Comparison of ENCODE assay signal across 20 cellular contexts in genomic region chr4:159012381-159012780, GRCh38.
DNase-seq lines count a peak whose midpoint lies in the region; ATAC-seq, FAIRE-seq and TF ChIP-seq lines count a peak whose summit lies in the region.
"Had no signal": no experiment of that assay in that cellular context is flagged by ENCODE, and none has a peak within 500 bp of the region (broad histone marks: within the 10 kb centered on the region; RNA-seq: fewer than 3 reads in every experiment).

No MANE protein-coding gene starts in this region.

- H3K4me1 ChIP-seq in astrocyte (ENCODE audit: insufficient read depth, low read length) (no peaks in the 10 kb centered on the region), keratinocyte (ENCODE audit: control insufficient read depth, extremely low read depth, insufficient read depth, low read length) (peaks cover 13% of the 10 kb centered on the region)

- H2AFZ ChIP-seq in astrocyte (ENCODE audit: low read depth, low read length) (no peak overlapping the region), keratinocyte (ENCODE audit: control insufficient read depth, low read length) (no peak overlapping the region)

- H3K9ac ChIP-seq in astrocyte (ENCODE audit: low read length) (no peak overlapping the region), keratinocyte (ENCODE audit: control insufficient read depth, extremely low read depth, insufficient read depth, low read length) (no peak overlapping the region)

- H3K27ac Mint-ChIP-seq in HFFc6 = 0 out of 2 replicates have a peak overlapping the region, but pooled peaks have one; percentile 26
- peak overlapping the region; percentile 30 for H3K27ac Mint-ChIP-seq in astrocyte (ENCODE audit: unreplicated experiment)
- H3K27ac Mint-ChIP-seq: activated CD4-positive, alpha-beta memory T cell treated with anti-CD3 and anti-CD28 coated beads for 36 hours; activated naive CD8-positive, alpha-beta T cell treated with anti-CD3 and anti-CD28 coated beads, Interleukin-2, amount 50 U/mL, for 24 hours; endodermal cell had no signal

- H3K27me3 ChIP-seq in astrocyte (ENCODE audit: insufficient read depth, low read length) (no peaks in the 10 kb centered on the region), keratinocyte (ENCODE audit: control insufficient read depth, extremely low read depth, insufficient read depth, low read length) (no peaks in the 10 kb centered on the region)
- H3K27me3 ChIP-seq: right atrium auricular region, transverse colon had no signal

- H3K27me3 Mint-ChIP-seq in HFFc6 (ENCODE audit: insufficient read depth) (no peaks in the 10 kb centered on the region; the same call in 1 of the 2 replicates), astrocyte (ENCODE audit: low read depth, unreplicated experiment) (no peaks in the 10 kb centered on the region)

- in situ Hi-C loops in ACHN (cut with HindIII; ENCODE audit: low pct_ligation_motif_present, low pct_unique_long_range_greater_than_20kb, low sequenced_read_pairs) = no loop called here

- no peak for ATAC-seq in HG02870 (IDR thresholded peaks at IDR 0.05; ENCODE audit: unreplicated experiment)
- ATAC-seq: activated naive CD8-positive, alpha-beta T cell treated with anti-CD3 and anti-CD28 coated beads, Interleukin-2, amount 50 U/mL, for 24 hours had no signal

- H3K36me3 Mint-ChIP-seq in HFFc6 (ENCODE audit: low read depth) (no peaks in the 10 kb centered on the region), astrocyte (ENCODE audit: low read depth, unreplicated experiment) (no peaks in the 10 kb centered on the region)
- H3K36me3 Mint-ChIP-seq: activated CD4-positive, alpha-beta memory T cell treated with anti-CD3 and anti-CD28 coated beads for 36 hours had no signal

- TF ChIP-seq CTCF in HFFc6 (IDR thresholded peaks at IDR 0.05) = no peak
- no peak for TF ChIP-seq CTCF in astrocyte (IDR thresholded peaks at IDR 0.05; ENCODE audit: insufficient read depth, low read depth, low read length)
- TF ChIP-seq CTCF in keratinocyte (optimal IDR thresholded peaks at IDR 0.05 in 1 of 3, IDR thresholded peaks at IDR 0.05 in 1 of 3, conservative IDR thresholded peaks at IDR 0.05 in 1 of 3; ENCODE audit: extremely low read depth in 1 of 3, insufficient read depth in 2 of 3, low read length in 3 of 3) = no peak
- no peak for TF ChIP-seq CTCF in GM10266 (IDR thresholded peaks at IDR 0.05; ENCODE audit: control insufficient read depth, insufficient read depth, low read depth, missing control alignments)

- DNase-seq in ACHN (peak; percentile 61), HFFc6 (peak; percentile 32), astrocyte (ENCODE audit: low read depth) (peak; percentile 46), keratinocyte (ENCODE audit: low read depth, low spot score) (no peak), CD1c-positive myeloid dendritic cell (ENCODE audit: extremely low spot score) (no peak), GM10266 (ENCODE audit: extremely low spot score) (no peak), NCI-H526 (lab: John Stamatoyannopoulos, UW) (no peak)
- DNase-seq: activated CD4-positive, alpha-beta memory T cell treated with anti-CD3 and anti-CD28 coated beads for 36 hours; activated naive CD8-positive, alpha-beta T cell treated with anti-CD3 and anti-CD28 coated beads, Interleukin-2, amount 50 U/mL, for 24 hours; cerebellar nuclear complex; endodermal cell; islet precursor cell; midbrain; MM.1S; NCI-H2029 treated with DMSO at 0.1 percent for 48 hours; NCI-H69; stimulated activated CD4-positive, alpha-beta T cell treated with anti-CD3 and anti-CD28 coated beads, Interleukin-4, amount 100 ng/mL, for 4 hours; transverse colon had no signal

- no peak overlapping the region for H3K4me3 ChIP-seq in astrocyte (ENCODE audit: insufficient read depth, low read depth, low read length)
- no peak overlapping the region for H3K4me3 ChIP-seq in keratinocyte (ENCODE audit: control insufficient read depth in 2 of 3, extremely low read depth in 1 of 3, insufficient read depth in 2 of 3, low read depth in 1 of 3, low read length in 3 of 3)
- H3K4me3 ChIP-seq: right atrium auricular region, transverse colon had no signal

- FAIRE-seq in astrocyte (lab: Jason Lieb, UNC) (no peak), keratinocyte (lab: Jason Lieb, UNC) (no peak)

- no peak overlapping the region for H3K4me2 ChIP-seq in astrocyte (ENCODE audit: low read length)
- peak overlapping the region; percentile 35 for H3K4me2 ChIP-seq in keratinocyte (ENCODE audit: control insufficient read depth, extremely low read depth, insufficient read depth, low read depth, low read length)

- no peaks in the 10 kb centered on the region for H3K9me1 ChIP-seq in keratinocyte (ENCODE audit: control insufficient read depth, extremely low read depth, insufficient read depth, low read length)

- H3K36me3 ChIP-seq in astrocyte (ENCODE audit: insufficient read depth, low read length) = no peaks in the 10 kb centered on the region
- H3K36me3 ChIP-seq in keratinocyte (ENCODE audit: control insufficient read depth in 2 of 2, extremely low read depth in 1 of 2, insufficient read depth in 2 of 2, low read length in 2 of 2) = no peaks in the 10 kb centered on the region
- H3K36me3 ChIP-seq: right atrium auricular region, transverse colon had no signal

- dilution Hi-C loops in keratinocyte (cut with MboI; ENCODE audit: extremely low pct_ligation_motif_present, low sequenced_read_pairs) = no loop called here

- H3K79me2 ChIP-seq in astrocyte (ENCODE audit: insufficient read depth, low read length) = no peaks in the 10 kb centered on the region
- H3K79me2 ChIP-seq in keratinocyte (ENCODE audit: control insufficient read depth, insufficient read depth, low read length) = no peaks in the 10 kb centered on the region

- no peaks in the 10 kb centered on the region for H3K9me3 Mint-ChIP-seq in HFFc6
- no peaks in the 10 kb centered on the region for H3K9me3 Mint-ChIP-seq in astrocyte (ENCODE audit: unreplicated experiment)
- H3K9me3 Mint-ChIP-seq: activated CD4-positive, alpha-beta memory T cell treated with anti-CD3 and anti-CD28 coated beads for 36 hours; activated naive CD8-positive, alpha-beta T cell treated with anti-CD3 and anti-CD28 coated beads, Interleukin-2, amount 50 U/mL, for 24 hours; endodermal cell had no signal

- H3K27ac ChIP-seq in astrocyte (ENCODE audit: low read depth, low read length) (no peak overlapping the region), keratinocyte (ENCODE audit: control insufficient read depth, insufficient read depth, low read length) (no peak overlapping the region)
- H3K27ac ChIP-seq: right atrium auricular region, transverse colon had no signal

- H3K9me3 ChIP-seq in astrocyte (ENCODE audit: insufficient read depth, low read depth, low read length) (no peaks in the 10 kb centered on the region), keratinocyte (ENCODE audit: control insufficient read depth, low read depth, low read length) (no peaks in the 10 kb centered on the region)
- H3K9me3 ChIP-seq: right atrium auricular region, transverse colon had no signal

- no peak overlapping the region for H3K4me3 Mint-ChIP-seq in HFFc6
- H3K4me3 Mint-ChIP-seq in astrocyte (ENCODE audit: unreplicated experiment) = no peak overlapping the region
- H3K4me3 Mint-ChIP-seq: activated CD4-positive, alpha-beta memory T cell treated with anti-CD3 and anti-CD28 coated beads for 36 hours; activated naive CD8-positive, alpha-beta T cell treated with anti-CD3 and anti-CD28 coated beads, Interleukin-2, amount 50 U/mL, for 24 hours; endodermal cell had no signal

- H3K4me1 Mint-ChIP-seq in HFFc6 (ENCODE audit: low read depth) (peaks cover 16% of the 10 kb centered on the region), astrocyte (ENCODE audit: low read depth, unreplicated experiment) (peaks cover 13% of the 10 kb centered on the region)

- H4K20me1 ChIP-seq in astrocyte (ENCODE audit: insufficient read depth, low read length) (no peaks in the 10 kb centered on the region), keratinocyte (ENCODE audit: control insufficient read depth, extremely low read depth, insufficient read depth, low read length) (no peaks in the 10 kb centered on the region)

Comparison
In these comparisons a context has a peak if more than half of its experiments do, and no peak if none do; other contexts are left out.
1. DNase-seq: peak in ACHN (single experiment), HFFc6 (single experiment) and astrocyte (single experiment); none in keratinocyte (single experiment), CD1c-positive myeloid dendritic cell (single experiment), GM10266 (single experiment) and NCI-H526 (0 of 2).